In the genomic region with DNA sequence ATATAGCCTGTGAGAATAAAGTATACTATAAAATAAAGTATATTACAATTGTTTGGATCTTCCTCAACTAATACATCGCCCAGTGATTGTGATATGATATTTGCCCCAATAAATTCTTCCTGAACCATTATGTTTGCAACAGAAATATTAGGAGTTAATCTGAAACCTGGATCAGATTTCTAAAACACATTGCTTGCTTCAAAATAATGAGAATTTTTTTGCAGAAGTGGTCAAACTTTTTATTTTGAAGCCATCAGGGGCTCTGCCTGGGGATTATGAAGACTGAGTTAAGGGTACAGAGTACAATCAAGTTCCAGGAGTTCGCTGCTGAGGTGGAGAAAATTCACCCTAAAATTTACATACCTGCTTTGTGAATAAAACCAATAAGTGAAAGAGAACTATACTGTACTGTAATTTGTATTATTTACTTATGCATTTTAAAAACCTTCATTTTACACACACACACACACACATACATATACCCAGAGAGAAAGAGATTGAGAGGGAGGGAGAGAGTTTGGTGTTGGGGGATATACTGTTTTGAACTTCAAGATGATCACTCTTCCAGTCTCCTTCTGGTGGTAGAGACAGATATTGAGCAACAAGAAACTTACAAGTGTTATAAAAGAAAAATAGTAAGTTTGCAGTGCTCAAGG, we compare ENCODE assay signal across 2 cellular contexts.
A peak's percentile ranks its signal among the peaks of the same experiment; 100 is the strongest.
TF ChIP-seq lines count a peak whose summit lies in the region.

No MANE protein-coding gene starts in this region.

TF ChIP-seq in HepG2, 621 proteins besides CTCF, POLR2A, EP300 and RAD21 (continues in another document):
- TF ChIP-seq, protein P1, sequence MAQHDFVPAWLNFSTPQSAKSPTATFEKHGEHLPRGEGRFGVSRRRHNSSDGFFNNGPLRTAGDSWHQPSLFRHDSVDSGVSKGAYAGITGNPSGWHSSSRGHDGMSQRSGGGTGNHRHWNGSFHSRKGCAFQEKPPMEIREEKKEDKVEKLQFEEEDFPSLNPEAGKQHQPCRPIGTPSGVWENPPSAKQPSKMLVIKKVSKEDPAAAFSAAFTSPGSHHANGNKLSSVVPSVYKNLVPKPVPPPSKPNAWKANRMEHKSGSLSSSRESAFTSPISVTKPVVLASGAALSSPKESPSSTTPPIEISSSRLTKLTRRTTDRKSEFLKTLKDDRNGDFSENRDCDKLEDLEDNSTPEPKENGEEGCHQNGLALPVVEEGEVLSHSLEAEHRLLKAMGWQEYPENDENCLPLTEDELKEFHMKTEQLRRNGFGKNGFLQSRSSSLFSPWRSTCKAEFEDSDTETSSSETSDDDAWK (CRISPR knock-in tag; IDR thresholded peaks at IDR 0.05) = no peak
- TF ChIP-seq, protein P2, sequence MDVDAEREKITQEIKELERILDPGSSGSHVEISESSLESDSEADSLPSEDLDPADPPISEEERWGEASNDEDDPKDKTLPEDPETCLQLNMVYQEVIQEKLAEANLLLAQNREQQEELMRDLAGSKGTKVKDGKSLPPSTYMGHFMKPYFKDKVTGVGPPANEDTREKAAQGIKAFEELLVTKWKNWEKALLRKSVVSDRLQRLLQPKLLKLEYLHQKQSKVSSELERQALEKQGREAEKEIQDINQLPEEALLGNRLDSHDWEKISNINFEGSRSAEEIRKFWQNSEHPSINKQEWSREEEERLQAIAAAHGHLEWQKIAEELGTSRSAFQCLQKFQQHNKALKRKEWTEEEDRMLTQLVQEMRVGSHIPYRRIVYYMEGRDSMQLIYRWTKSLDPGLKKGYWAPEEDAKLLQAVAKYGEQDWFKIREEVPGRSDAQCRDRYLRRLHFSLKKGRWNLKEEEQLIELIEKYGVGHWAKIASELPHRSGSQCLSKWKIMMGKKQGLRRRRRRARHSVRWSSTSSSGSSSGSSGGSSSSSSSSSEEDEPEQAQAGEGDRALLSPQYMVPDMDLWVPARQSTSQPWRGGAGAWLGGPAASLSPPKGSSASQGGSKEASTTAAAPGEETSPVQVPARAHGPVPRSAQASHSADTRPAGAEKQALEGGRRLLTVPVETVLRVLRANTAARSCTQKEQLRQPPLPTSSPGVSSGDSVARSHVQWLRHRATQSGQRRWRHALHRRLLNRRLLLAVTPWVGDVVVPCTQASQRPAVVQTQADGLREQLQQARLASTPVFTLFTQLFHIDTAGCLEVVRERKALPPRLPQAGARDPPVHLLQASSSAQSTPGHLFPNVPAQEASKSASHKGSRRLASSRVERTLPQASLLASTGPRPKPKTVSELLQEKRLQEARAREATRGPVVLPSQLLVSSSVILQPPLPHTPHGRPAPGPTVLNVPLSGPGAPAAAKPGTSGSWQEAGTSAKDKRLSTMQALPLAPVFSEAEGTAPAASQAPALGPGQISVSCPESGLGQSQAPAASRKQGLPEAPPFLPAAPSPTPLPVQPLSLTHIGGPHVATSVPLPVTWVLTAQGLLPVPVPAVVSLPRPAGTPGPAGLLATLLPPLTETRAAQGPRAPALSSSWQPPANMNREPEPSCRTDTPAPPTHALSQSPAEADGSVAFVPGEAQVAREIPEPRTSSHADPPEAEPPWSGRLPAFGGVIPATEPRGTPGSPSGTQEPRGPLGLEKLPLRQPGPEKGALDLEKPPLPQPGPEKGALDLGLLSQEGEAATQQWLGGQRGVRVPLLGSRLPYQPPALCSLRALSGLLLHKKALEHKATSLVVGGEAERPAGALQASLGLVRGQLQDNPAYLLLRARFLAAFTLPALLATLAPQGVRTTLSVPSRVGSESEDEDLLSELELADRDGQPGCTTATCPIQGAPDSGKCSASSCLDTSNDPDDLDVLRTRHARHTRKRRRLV (CRISPR knock-in tag; IDR thresholded peaks at IDR 0.05) = no peak
- TF ChIP-seq ZSCAN25 (CRISPR knock-in tag; IDR thresholded peaks at IDR 0.05) (no peak), MTA3 (CRISPR knock-in tag; IDR thresholded peaks at IDR 0.05) (no peak), CBX2 (IDR thresholded peaks at IDR 0.05; ENCODE audit: low read depth, low read length) (no peak), CBX2 (CRISPR knock-in tag; IDR thresholded peaks at IDR 0.05; ENCODE audit: low read depth) (no peak), SMARCC2 (IDR thresholded peaks at IDR 0.05) (no peak), SNAI1 (CRISPR knock-in tag; IDR thresholded peaks at IDR 0.05; ENCODE audit: borderline replicate concordance) (no peak), MTF2 (CRISPR knock-in tag; IDR thresholded peaks at IDR 0.05; ENCODE audit: borderline replicate concordance) (no peak), ZNF563 (CRISPR knock-in tag; IDR thresholded peaks at IDR 0.05) (no peak), FOXJ3 (CRISPR knock-in tag; IDR thresholded peaks at IDR 0.05; ENCODE audit: borderline replicate concordance) (no peak), EZH2 (conservative IDR thresholded peaks at IDR 0.05; ENCODE audit: low read depth, low read length) (no peak)
- TF ChIP-seq, protein P3, sequence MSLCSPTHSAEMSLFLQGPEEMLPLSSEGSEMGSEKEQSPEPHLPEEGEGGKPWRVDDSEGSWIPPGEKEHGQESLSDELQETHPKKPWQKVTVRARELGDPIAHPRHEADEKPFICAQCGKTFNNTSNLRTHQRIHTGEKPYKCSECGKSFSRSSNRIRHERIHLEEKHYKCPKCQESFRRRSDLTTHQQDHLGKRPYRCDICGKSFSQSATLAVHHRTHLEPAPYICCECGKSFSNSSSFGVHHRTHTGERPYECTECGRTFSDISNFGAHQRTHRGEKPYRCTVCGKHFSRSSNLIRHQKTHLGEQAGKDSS (CRISPR knock-in tag; IDR thresholded peaks at IDR 0.05; ENCODE audit: borderline replicate concordance, low read depth) = no peak
- TF ChIP-seq, protein P4, sequence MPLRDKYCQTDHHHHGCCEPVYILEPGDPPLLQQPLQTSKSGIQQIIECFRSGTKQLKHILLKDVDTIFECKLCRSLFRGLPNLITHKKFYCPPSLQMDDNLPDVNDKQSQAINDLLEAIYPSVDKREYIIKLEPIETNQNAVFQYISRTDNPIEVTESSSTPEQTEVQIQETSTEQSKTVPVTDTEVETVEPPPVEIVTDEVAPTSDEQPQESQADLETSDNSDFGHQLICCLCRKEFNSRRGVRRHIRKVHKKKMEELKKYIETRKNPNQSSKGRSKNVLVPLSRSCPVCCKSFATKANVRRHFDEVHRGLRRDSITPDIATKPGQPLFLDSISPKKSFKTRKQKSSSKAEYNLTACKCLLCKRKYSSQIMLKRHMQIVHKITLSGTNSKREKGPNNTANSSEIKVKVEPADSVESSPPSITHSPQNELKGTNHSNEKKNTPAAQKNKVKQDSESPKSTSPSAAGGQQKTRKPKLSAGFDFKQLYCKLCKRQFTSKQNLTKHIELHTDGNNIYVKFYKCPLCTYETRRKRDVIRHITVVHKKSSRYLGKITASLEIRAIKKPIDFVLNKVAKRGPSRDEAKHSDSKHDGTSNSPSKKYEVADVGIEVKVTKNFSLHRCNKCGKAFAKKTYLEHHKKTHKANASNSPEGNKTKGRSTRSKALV (CRISPR knock-in tag; IDR thresholded peaks at IDR 0.05) = no peak
- TF ChIP-seq, protein P5, sequence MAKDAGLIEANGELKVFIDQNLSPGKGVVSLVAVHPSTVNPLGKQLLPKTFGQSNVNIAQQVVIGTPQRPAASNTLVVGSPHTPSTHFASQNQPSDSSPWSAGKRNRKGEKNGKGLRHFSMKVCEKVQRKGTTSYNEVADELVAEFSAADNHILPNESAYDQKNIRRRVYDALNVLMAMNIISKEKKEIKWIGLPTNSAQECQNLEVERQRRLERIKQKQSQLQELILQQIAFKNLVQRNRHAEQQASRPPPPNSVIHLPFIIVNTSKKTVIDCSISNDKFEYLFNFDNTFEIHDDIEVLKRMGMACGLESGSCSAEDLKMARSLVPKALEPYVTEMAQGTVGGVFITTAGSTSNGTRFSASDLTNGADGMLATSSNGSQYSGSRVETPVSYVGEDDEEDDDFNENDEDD (CRISPR knock-in tag; IDR thresholded peaks at IDR 0.05; ENCODE audit: borderline replicate concordance) = no peak

TF ChIP-seq in K562, 482 proteins besides CTCF, POLR2A, EP300 and RAD21 (continues in another document):
- TF ChIP-seq ZNF696 (CRISPR knock-in tag; conservative IDR thresholded peaks at IDR 0.05) = peak; percentile 54; the same call in 1 of the 2 replicates
- TF ChIP-seq, protein P6, sequence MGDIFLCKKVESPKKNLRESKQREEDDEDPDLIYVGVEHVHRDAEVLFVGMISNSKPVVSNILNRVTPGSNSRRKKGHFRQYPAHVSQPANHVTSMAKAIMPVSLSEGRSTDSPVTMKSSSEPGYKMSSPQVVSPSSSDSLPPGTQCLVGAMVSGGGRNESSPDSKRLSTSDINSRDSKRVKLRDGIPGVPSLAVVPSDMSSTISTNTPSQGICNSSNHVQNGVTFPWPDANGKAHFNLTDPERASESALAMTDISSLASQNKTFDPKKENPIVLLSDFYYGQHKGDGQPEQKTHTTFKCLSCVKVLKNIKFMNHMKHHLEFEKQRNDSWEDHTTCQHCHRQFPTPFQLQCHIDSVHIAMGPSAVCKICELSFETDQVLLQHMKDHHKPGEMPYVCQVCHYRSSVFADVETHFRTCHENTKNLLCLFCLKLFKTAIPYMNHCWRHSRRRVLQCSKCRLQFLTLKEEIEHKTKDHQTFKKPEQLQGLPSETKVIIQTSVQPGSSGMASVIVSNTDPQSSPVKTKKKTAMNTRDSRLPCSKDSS (IDR thresholded peaks at IDR 0.05; ENCODE audit: low read depth, partially characterized antibody) = no peak
- no peak for TF ChIP-seq NFYB (IDR thresholded peaks at IDR 0.05; ENCODE audit: extremely low read depth, insufficient read length)
- 0 out of 2 replicates have a peak, but pooled peaks have one; percentile 32 for TF ChIP-seq IFI16 (CRISPR knock-in tag; IDR thresholded peaks at IDR 0.05)
- TF ChIP-seq ZNF507 (tag; conservative IDR thresholded peaks at IDR 0.05) = no peak
- TF ChIP-seq HEY1 (CRISPR knock-in tag; IDR thresholded peaks at IDR 0.05; ENCODE audit: borderline replicate concordance) = 0 out of 2 replicates have a peak, but pooled peaks have one; percentile 19
- peak; percentile 58; the same call in 1 of the 2 replicates for TF ChIP-seq SMAD3 (CRISPR knock-in tag; conservative IDR thresholded peaks at IDR 0.05)
- no peak for TF ChIP-seq PRMT5 (CRISPR knock-in tag; IDR thresholded peaks at IDR 0.05)
- no peak for TF ChIP-seq COPS2 (conservative IDR thresholded peaks at IDR 0.05)
- peak; percentile 41 for TF ChIP-seq EWSR1 (IDR thresholded peaks at IDR 0.05; ENCODE audit: borderline replicate concordance, low read depth, partially characterized antibody)
- no peak for TF ChIP-seq CREM (IDR thresholded peaks at IDR 0.05; ENCODE audit: low read depth)
- TF ChIP-seq GTF2E2 (tag; IDR thresholded peaks at IDR 0.05) = peak; percentile 68; the same call in 1 of the 2 replicates
- TF ChIP-seq, protein P7, sequence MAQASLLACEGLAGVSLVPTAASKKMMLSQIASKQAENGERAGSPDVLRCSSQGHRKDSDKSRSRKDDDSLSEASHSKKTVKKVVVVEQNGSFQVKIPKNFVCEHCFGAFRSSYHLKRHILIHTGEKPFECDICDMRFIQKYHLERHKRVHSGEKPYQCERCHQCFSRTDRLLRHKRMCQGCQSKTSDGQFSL (CRISPR knock-in tag; IDR thresholded peaks at IDR 0.05) = no peak
- TF ChIP-seq, protein P7 (tag; IDR thresholded peaks at IDR 0.05) = no peak
- TF ChIP-seq CCNT2 (IDR thresholded peaks at IDR 0.05; ENCODE audit: borderline replicate concordance, extremely low read depth, insufficient read length, low read depth, low read length) = no peak
- TF ChIP-seq GATA2 (CRISPR knock-in tag; IDR thresholded peaks at IDR 0.05) = no peak
- TF ChIP-seq SOX6 (IDR thresholded peaks at IDR 0.05) = no peak
- TF ChIP-seq, protein P8, sequence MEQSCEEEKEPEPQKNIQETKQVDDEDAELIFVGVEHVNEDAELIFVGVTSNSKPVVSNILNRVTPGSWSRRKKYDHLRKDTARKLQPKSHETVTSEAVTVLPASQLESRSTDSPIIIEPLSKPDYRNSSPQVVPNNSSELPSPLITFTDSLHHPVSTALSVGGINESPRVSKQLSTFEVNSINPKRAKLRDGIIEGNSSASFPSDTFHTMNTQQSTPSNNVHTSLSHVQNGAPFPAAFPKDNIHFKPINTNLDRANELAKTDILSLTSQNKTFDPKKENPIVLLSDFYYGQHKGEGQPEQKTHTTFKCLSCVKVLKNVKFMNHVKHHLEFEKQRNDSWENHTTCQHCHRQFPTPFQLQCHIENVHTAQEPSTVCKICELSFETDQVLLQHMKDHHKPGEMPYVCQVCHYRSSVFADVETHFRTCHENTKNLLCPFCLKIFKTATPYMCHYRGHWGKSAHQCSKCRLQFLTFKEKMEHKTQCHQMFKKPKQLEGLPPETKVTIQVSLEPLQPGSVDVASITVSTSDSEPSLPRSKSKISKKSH (CRISPR knock-in tag; IDR thresholded peaks at IDR 0.05) = no peak; the same call in 1 of the 2 replicates
- no peak for TF ChIP-seq PHB (CRISPR knock-in tag; IDR thresholded peaks at IDR 0.05)
- TF ChIP-seq ETV5 (CRISPR knock-in tag; IDR thresholded peaks at IDR 0.05; ENCODE audit: low read depth) = no peak
- TF ChIP-seq, protein P9, sequence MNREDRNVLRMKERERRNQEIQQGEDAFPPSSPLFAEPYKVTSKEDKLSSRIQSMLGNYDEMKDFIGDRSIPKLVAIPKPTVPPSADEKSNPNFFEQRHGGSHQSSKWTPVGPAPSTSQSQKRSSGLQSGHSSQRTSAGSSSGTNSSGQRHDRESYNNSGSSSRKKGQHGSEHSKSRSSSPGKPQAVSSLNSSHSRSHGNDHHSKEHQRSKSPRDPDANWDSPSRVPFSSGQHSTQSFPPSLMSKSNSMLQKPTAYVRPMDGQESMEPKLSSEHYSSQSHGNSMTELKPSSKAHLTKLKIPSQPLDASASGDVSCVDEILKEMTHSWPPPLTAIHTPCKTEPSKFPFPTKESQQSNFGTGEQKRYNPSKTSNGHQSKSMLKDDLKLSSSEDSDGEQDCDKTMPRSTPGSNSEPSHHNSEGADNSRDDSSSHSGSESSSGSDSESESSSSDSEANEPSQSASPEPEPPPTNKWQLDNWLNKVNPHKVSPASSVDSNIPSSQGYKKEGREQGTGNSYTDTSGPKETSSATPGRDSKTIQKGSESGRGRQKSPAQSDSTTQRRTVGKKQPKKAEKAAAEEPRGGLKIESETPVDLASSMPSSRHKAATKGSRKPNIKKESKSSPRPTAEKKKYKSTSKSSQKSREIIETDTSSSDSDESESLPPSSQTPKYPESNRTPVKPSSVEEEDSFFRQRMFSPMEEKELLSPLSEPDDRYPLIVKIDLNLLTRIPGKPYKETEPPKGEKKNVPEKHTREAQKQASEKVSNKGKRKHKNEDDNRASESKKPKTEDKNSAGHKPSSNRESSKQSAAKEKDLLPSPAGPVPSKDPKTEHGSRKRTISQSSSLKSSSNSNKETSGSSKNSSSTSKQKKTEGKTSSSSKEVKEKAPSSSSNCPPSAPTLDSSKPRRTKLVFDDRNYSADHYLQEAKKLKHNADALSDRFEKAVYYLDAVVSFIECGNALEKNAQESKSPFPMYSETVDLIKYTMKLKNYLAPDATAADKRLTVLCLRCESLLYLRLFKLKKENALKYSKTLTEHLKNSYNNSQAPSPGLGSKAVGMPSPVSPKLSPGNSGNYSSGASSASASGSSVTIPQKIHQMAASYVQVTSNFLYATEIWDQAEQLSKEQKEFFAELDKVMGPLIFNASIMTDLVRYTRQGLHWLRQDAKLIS (CRISPR knock-in tag; IDR thresholded peaks at IDR 0.05) = no peak
- TF ChIP-seq POLR2G (IDR thresholded peaks at IDR 0.05; ENCODE audit: low read depth, low read length) = 0 out of 2 replicates have a peak, but pooled peaks have one; percentile 9
- peak; percentile 22; the same call in 1 of the 2 replicates for TF ChIP-seq PML (IDR thresholded peaks at IDR 0.05; ENCODE audit: low read length)
- peak; percentile 40; the same call in 1 of the 2 replicates for TF ChIP-seq ZNF766 (CRISPR knock-in tag; conservative IDR thresholded peaks at IDR 0.05)
- TF ChIP-seq SNRNP70 (optimal IDR thresholded peaks at IDR 0.05; ENCODE audit: low read depth, low read length) = no peak
- TF ChIP-seq SUPT5H (IDR thresholded peaks at IDR 0.05) = peak; percentile 29
- peak; percentile 35; the same call in 1 of the 2 replicates for TF ChIP-seq ZNF324 (CRISPR knock-in tag; IDR thresholded peaks at IDR 0.05)
- 0 out of 4 replicates have a peak, but pooled peaks of 1 of the 2 experiments have one; percentile 36 for TF ChIP-seq ARNT (IDR thresholded peaks at IDR 0.05)
- TF ChIP-seq MTA2 (IDR thresholded peaks at IDR 0.05; ENCODE audit: low read depth) = 0 out of 2 replicates have a peak, but pooled peaks have one; percentile 17
